ENCODE assay signal across 10 cellular contexts in genomic region chr6:71473908-71474307, GRCh38.
A peak's percentile ranks its signal among the peaks of the same experiment; 100 is the strongest.
DNase-seq lines count a peak whose midpoint lies in the region; ATAC-seq, FAIRE-seq and TF ChIP-seq lines count a peak whose summit lies in the region.
"Had no signal": no experiment of that assay in that cellular context is flagged by ENCODE, and none has a peak within 500 bp of the region (broad histone marks: within the 10 kb centered on the region; RNA-seq: fewer than 3 reads in every experiment).

No MANE protein-coding gene starts in this region.

- H3K27ac ChIP-seq in SK-N-SH (ENCODE audit: low read depth in 2 of 2, low read length in 1 of 2) (peak overlapping the region in 1 of 2 experiments; percentile 32; a peak in 1 of 4 replicates), pancreas (no peak overlapping the region)

- in situ Hi-C loops in Caki2 (cut with HindIII; ENCODE audit: low pct_unique_long_range_greater_than_20kb, low sequenced_read_pairs): no loop called here

- H3K9me2 ChIP-seq in SK-N-SH: no peaks in the 10 kb centered on the region

- no peak for FAIRE-seq in pancreas (lab: Jason Lieb, UNC)

- peaks cover 13% of the 10 kb centered on the region for H3F3A ChIP-seq in SK-N-SH (replicated peaks; ENCODE audit: insufficient read depth)

- ATAC-seq in pancreas (peak in 3 of 4 donors; percentile 43 to 66 (median 64)), HG03095 (IDR thresholded peaks at IDR 0.05; ENCODE audit: unreplicated experiment) (no peak)

- peak overlapping the region; percentile 75 for H2AFZ ChIP-seq in SK-N-SH (ENCODE audit: low read depth)

- H3K4me1 ChIP-seq in SK-N-SH (ENCODE audit: control insufficient read depth in 1 of 2, insufficient read depth in 2 of 2, low read depth in 1 of 2, low read length in 1 of 2) (peaks cover 0 to 11% of the 10 kb centered on the region in 2 experiments; a peak in 2 of 4 replicates), pancreas (no peaks in the 10 kb centered on the region)

- CTCF ChIA-PET in SK-N-SH (lab: Yijun Ruan, JAX): no interaction called here

- DNase-seq in Caki2 (ENCODE audit: low read depth) (peak; percentile 81), SK-N-SH (no peak), fibroblast of the conjunctiva (ENCODE audit: low read depth) (peak; percentile 68), pancreas (no peak), Kasumi-1 (lab: John Stamatoyannopoulos, UW) (no peak), cortex of kidney (lab: John Stamatoyannopoulos, UW) (no peak)
- DNase-seq in stimulated activated CD8-positive, alpha-beta memory T cell treated with anti-CD3 and anti-CD28 coated beads, Interleukin-4, amount 100 ng/mL, for 48 hours: no peak
- DNase-seq: activated CD4-positive, alpha-beta T cell treated with anti-CD3 and anti-CD28 coated beads, Interleukin-2, amount 50 U/mL, for 1 hour; stimulated activated CD4-positive, alpha-beta T cell treated with anti-CD3 and anti-CD28 coated beads, Interleukin-2, amount 100 ng/mL, for 24 hours had no signal

- no peak for TF ChIP-seq RAD21 in SK-N-SH (IDR thresholded peaks at IDR 0.05; ENCODE audit: low read length)

- intact Hi-C loops in pancreas (cut with DNase I): no loop called here

- H3K4me2 ChIP-seq in SK-N-SH: no peak overlapping the region

- WGBS in SK-N-SH (ENCODE audit: low lambda C conversion rate): 14% methylated on average over 2 of the region's 2 CpGs
- 47 to 67% methylated on average over 2 of the region's 2 CpGs for WGBS in pancreas, 2 donors

- no peak for TF ChIP-seq CTCF in SK-N-SH (IDR thresholded peaks at IDR 0.05)
- no peak for TF ChIP-seq CTCF in pancreas (IDR thresholded peaks at IDR 0.05)

- H4K20me1 ChIP-seq in SK-N-SH (ENCODE audit: insufficient read depth): no peaks in the 10 kb centered on the region

- POLR2A ChIA-PET in SK-N-SH (lab: Yijun Ruan, JAX): no interaction called here

- H3K9ac ChIP-seq in SK-N-SH: no peak overlapping the region

- no peak overlapping the region for H3K4me3 ChIP-seq in SK-N-SH (ENCODE audit: low read depth in 2 of 2, low read length in 1 of 2)
- H3K4me3 ChIP-seq in pancreas: no peak overlapping the region

- H3K36me3 ChIP-seq in SK-N-SH (replicated peaks in 1 of 2; ENCODE audit: control insufficient read depth in 1 of 2, insufficient read depth in 2 of 2, low read length in 1 of 2) (peaks cover 0 to 2% of the 10 kb centered on the region in 2 experiments), pancreas (no peaks in the 10 kb centered on the region)

- no peaks in the 10 kb centered on the region for H3K27me3 ChIP-seq in SK-N-SH (ENCODE audit: insufficient read depth)
- no peaks in the 10 kb centered on the region for H3K27me3 ChIP-seq in pancreas

- H3K79me2 ChIP-seq in SK-N-SH (ENCODE audit: insufficient read depth): no peaks in the 10 kb centered on the region

- H3K9me3 ChIP-seq in SK-N-SH (0 out of 2 replicates have a peak, but pooled peaks cover 5% of the 10 kb centered on the region), pancreas (no peaks in the 10 kb centered on the region)

- no peak for TF ChIP-seq EP300 in SK-N-SH (IDR thresholded peaks at IDR 0.05; ENCODE audit: borderline replicate concordance in 1 of 2, low read depth in 1 of 2, low read length in 1 of 2)

TF ChIP-seq in SK-N-SH, 30 proteins besides CTCF, POLR2A, EP300 and RAD21:
- TF ChIP-seq IRF3 (IDR thresholded peaks at IDR 0.05; ENCODE audit: low read depth, low read length) (no peak), NRF1 (IDR thresholded peaks at IDR 0.05; ENCODE audit: low read depth, low read length) (no peak), FOXM1 (IDR thresholded peaks at IDR 0.05; ENCODE audit: low read depth) (no peak), FOXJ3 (CRISPR knock-in tag; IDR thresholded peaks at IDR 0.05) (no peak), RXRA (IDR thresholded peaks at IDR 0.05; ENCODE audit: borderline replicate concordance, low read depth) (no peak), TEAD4 (IDR thresholded peaks at IDR 0.05; ENCODE audit: borderline replicate concordance, insufficient read depth) (no peak), MAX (IDR thresholded peaks at IDR 0.05; ENCODE audit: low read depth) (peak; percentile 36; the same call in 1 of the 2 replicates), ZBTB33 (IDR thresholded peaks at IDR 0.05; ENCODE audit: borderline replicate concordance, low read depth) (no peak), NFIC (IDR thresholded peaks at IDR 0.05; ENCODE audit: borderline replicate concordance) (peak; percentile 32; the same call in 1 of the 2 replicates), ELF1 (IDR thresholded peaks at IDR 0.05) (no peak), USF1 (IDR thresholded peaks at IDR 0.05; ENCODE audit: borderline replicate concordance, low read depth) (peak; percentile 76; the same call in 1 of the 2 replicates)

Comparison
In these comparisons a context has a peak if more than half of its experiments do, and no peak if none do; other contexts are left out.
1. DNase-seq: peak in Caki2 (single experiment) and fibroblast of the conjunctiva (single experiment); none in SK-N-SH (single experiment), pancreas (0 of 6), Kasumi-1 (0 of 2), cortex of kidney (single experiment) and stimulated activated CD8-positive, alpha-beta memory T cell treated with anti-CD3 and anti-CD28 coated beads, Interleukin-4, amount 100 ng/mL, for 48 hours (single experiment).